Comparison of ENCODE assay signal across 22 cellular contexts in genomic region chr13:104286566-104287290, GRCh38.
DNase-seq lines count a peak whose midpoint lies in the region; ATAC-seq and TF ChIP-seq lines count a peak whose summit lies in the region.
"Had no signal": no experiment of that assay in that cellular context is flagged by ENCODE, and none has a peak within 500 bp of the region (broad histone marks: within the 10 kb centered on the region; RNA-seq: fewer than 3 reads in every experiment).

No MANE protein-coding gene starts in this region.

- ATAC-seq in HG02970 (IDR thresholded peaks at IDR 0.05; ENCODE audit: low FRiP score, unreplicated experiment): no peak
- no peak for ATAC-seq in GM21619 (IDR thresholded peaks at IDR 0.05; ENCODE audit: unreplicated experiment)
- ATAC-seq: activated naive CD4-positive, alpha-beta T cell treated with anti-CD3 and anti-CD28 coated beads, Interleukin-2, amount 50 U/mL, for 72 hours had no signal

- DNase-seq in MM.1S (peak; percentile 16), RWPE1 (ENCODE audit: low spot score) (peak; percentile 5), iPS-NIHi11 (ENCODE audit: low spot score) (peak; percentile 46), colonic mucosa (no peak), left ventricle myocardium inferior (no peak)
- DNase-seq: activated CD4-positive, alpha-beta memory T cell treated with anti-CD3 and anti-CD28 coated beads, Interleukin-2, amount 10 ng/mL, durations not matched to agents 7 days and 5 days; activated T-cell treated with anti-CD3 and anti-CD28 coated beads, Interleukin-2, amount 50 U/mL, for 4 hours; DMS79; esophagus squamous epithelium; head of caudate nucleus; left cardiac atrium; NCI-H1694; NCI-H524; occipital lobe; sigmoid colon; stimulated activated CD4-positive, alpha-beta T cell treated with anti-CD3 and anti-CD28 coated beads, Interleukin-1b, Interleukin-23, amount 100 ng/mL, for 48 hours; SW 1271 had no signal

- H3K4me3 ChIP-seq in BLaER1 (no peak overlapping the region), MM.1S (ENCODE audit: low read length) (no peak overlapping the region), colonic mucosa (no peak overlapping the region), left ventricle myocardium inferior (no peak overlapping the region)
- H3K4me3 ChIP-seq: esophagus squamous epithelium, sigmoid colon, vagina had no signal

- H3K27me3 ChIP-seq in BLaER1 (no peaks in the 10 kb centered on the region), MM.1S (replicated peaks; ENCODE audit: insufficient read depth, low read length) (no peaks in the 10 kb centered on the region), colonic mucosa (no peaks in the 10 kb centered on the region), left ventricle myocardium inferior (ENCODE audit: low read depth) (no peaks in the 10 kb centered on the region)
- H3K27me3 ChIP-seq: esophagus squamous epithelium, sigmoid colon, vagina had no signal

- H3K4me2 ChIP-seq in BLaER1 (peak overlapping the region; percentile 57), MM.1S (ENCODE audit: low read depth, low read length) (no peak overlapping the region)

- intact Hi-C loops in colonic mucosa (cut with DNase I): no loop called here
- intact Hi-C loops in left ventricle myocardium inferior (cut with micrococcal nuclease): no loop called here

- H2AFZ ChIP-seq in MM.1S (ENCODE audit: low read length): no peak overlapping the region

- H3K36me3 ChIP-seq in BLaER1 (no peaks in the 10 kb centered on the region), MM.1S (replicated peaks; ENCODE audit: insufficient read depth, low read length) (no peaks in the 10 kb centered on the region), colonic mucosa (no peaks in the 10 kb centered on the region), left ventricle myocardium inferior (no peaks in the 10 kb centered on the region)
- H3K36me3 ChIP-seq: esophagus squamous epithelium, sigmoid colon, vagina had no signal

- H3K79me2 ChIP-seq in MM.1S (ENCODE audit: low read length): no peaks in the 10 kb centered on the region

- no peaks in the 10 kb centered on the region for H3F3A ChIP-seq in MM.1S (ENCODE audit: insufficient read depth, low read length)

- H3K9ac ChIP-seq in BLaER1: no peak overlapping the region
- H3K9ac ChIP-seq in MM.1S (ENCODE audit: low read length): no peak overlapping the region
- no peak overlapping the region for H3K9ac ChIP-seq in colonic mucosa (ENCODE audit: low read depth in 2 of 2, low read length in 2 of 2)

- H4K20me1 ChIP-seq in BLaER1 (no peaks in the 10 kb centered on the region), MM.1S (ENCODE audit: insufficient read depth, low read length) (no peaks in the 10 kb centered on the region)

- no peaks in the 10 kb centered on the region for H3K9me2 ChIP-seq in MM.1S (replicated peaks; ENCODE audit: insufficient read depth, low read length)

- TF ChIP-seq CTCF in MM.1S (IDR thresholded peaks at IDR 0.05; ENCODE audit: low read length) (no peak), RWPE1 (conservative IDR thresholded peaks at IDR 0.05; ENCODE audit: low read depth) (no peak), colonic mucosa (IDR thresholded peaks at IDR 0.05) (no peak), left ventricle myocardium inferior (IDR thresholded peaks at IDR 0.05; ENCODE audit: borderline replicate concordance) (no peak)

- H3K4me1 ChIP-seq in BLaER1 (peaks cover 13% of the 10 kb centered on the region), MM.1S (ENCODE audit: low read length) (no peaks in the 10 kb centered on the region), colonic mucosa (no peaks in the 10 kb centered on the region), left ventricle myocardium inferior (no peaks in the 10 kb centered on the region)
- H3K4me1 ChIP-seq: esophagus squamous epithelium, sigmoid colon, vagina had no signal

- CTCF ChIA-PET in RWPE1 (lab: Yijun Ruan, JAX): no interaction called here

- no peak overlapping the region for H3K27ac ChIP-seq in BLaER1
- H3K27ac ChIP-seq in MM.1S (ENCODE audit: low read length): no peak overlapping the region
- no peak overlapping the region for H3K27ac ChIP-seq in RWPE1
- no peak overlapping the region for H3K27ac ChIP-seq in colonic mucosa
- H3K27ac ChIP-seq in left ventricle myocardium inferior (replicated peaks): no peak overlapping the region
- H3K27ac ChIP-seq: esophagus squamous epithelium, sigmoid colon, vagina had no signal

- H3K9me3 ChIP-seq in BLaER1: no peaks in the 10 kb centered on the region
- no peaks in the 10 kb centered on the region for H3K9me3 ChIP-seq in MM.1S (replicated peaks; ENCODE audit: insufficient read depth, low read length)
- H3K9me3 ChIP-seq in colonic mucosa: no peaks in the 10 kb centered on the region
- H3K9me3 ChIP-seq in left ventricle myocardium inferior (replicated peaks): no peaks in the 10 kb centered on the region
- H3K9me3 ChIP-seq: esophagus squamous epithelium, sigmoid colon, vagina had no signal

- POLR2A ChIA-PET in RWPE1 (lab: Yijun Ruan, JAX; ENCODE audit: low non-redundant PET): no interaction called here

Comparison
In these comparisons a context has a peak if more than half of its experiments do, and no peak if none do; other contexts are left out.
1. DNase-seq: peak in MM.1S (single experiment), RWPE1 (single experiment) and iPS-NIHi11 (single experiment); none in colonic mucosa (single experiment) and left ventricle myocardium inferior (single experiment).